In the genomic region with DNA sequence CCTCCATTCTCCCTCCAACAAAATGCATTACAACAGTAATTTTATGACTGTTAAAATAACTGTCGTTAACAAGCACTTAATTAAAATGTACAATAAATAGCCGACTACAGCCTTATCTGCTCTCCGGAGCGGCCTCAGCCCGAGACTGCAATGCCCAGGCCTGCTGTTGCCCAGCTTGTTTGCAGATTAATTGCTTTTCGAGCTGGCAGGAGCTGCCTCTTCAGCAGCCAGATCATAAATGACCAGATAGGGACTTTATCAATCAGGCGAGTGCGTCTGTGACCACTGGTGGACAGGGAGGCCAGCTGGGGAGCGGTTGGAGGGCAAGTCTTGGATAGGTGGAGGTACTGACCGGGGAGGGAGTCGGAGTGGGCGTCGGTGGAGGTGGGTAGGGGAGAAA, we compare ENCODE assay signal across 1 cellular context.
TF ChIP-seq lines count a peak whose summit lies in the region.

No MANE protein-coding gene starts in this region.

TF ChIP-seq in SK-N-SH, 30 proteins besides CTCF, POLR2A, EP300 and RAD21 (continued from another document):
- TF ChIP-seq, protein P1, sequence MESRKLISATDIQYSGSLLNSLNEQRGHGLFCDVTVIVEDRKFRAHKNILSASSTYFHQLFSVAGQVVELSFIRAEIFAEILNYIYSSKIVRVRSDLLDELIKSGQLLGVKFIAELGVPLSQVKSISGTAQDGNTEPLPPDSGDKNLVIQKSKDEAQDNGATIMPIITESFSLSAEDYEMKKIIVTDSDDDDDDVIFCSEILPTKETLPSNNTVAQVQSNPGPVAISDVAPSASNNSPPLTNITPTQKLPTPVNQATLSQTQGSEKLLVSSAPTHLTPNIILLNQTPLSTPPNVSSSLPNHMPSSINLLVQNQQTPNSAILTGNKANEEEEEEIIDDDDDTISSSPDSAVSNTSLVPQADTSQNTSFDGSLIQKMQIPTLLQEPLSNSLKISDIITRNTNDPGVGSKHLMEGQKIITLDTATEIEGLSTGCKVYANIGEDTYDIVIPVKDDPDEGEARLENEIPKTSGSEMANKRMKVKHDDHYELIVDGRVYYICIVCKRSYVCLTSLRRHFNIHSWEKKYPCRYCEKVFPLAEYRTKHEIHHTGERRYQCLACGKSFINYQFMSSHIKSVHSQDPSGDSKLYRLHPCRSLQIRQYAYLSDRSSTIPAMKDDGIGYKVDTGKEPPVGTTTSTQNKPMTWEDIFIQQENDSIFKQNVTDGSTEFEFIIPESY (IDR thresholded peaks at IDR 0.05; ENCODE audit: borderline replicate concordance, low read depth), result no peak
- TF ChIP-seq, protein P2, sequence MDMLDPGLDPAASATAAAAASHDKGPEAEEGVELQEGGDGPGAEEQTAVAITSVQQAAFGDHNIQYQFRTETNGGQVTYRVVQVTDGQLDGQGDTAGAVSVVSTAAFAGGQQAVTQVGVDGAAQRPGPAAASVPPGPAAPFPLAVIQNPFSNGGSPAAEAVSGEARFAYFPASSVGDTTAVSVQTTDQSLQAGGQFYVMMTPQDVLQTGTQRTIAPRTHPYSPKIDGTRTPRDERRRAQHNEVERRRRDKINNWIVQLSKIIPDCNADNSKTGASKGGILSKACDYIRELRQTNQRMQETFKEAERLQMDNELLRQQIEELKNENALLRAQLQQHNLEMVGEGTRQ (IDR thresholded peaks at IDR 0.05; ENCODE audit: borderline replicate concordance, low read depth, low read length), result no peak
- TF ChIP-seq NFIC (IDR thresholded peaks at IDR 0.05; ENCODE audit: borderline replicate concordance) (no peak), JUND (IDR thresholded peaks at IDR 0.05) (no peak), NRF1 (IDR thresholded peaks at IDR 0.05; ENCODE audit: low read depth, low read length) (no peak), GATA2 (CRISPR knock-in tag; IDR thresholded peaks at IDR 0.05) (peak; percentile 98), RCOR1 (IDR thresholded peaks at IDR 0.05; ENCODE audit: low read length) (peak; percentile 94), FOXJ3 (CRISPR knock-in tag; IDR thresholded peaks at IDR 0.05) (peak; percentile 68; the same call in 1 of the 2 replicates)
- TF ChIP-seq, protein P3, sequence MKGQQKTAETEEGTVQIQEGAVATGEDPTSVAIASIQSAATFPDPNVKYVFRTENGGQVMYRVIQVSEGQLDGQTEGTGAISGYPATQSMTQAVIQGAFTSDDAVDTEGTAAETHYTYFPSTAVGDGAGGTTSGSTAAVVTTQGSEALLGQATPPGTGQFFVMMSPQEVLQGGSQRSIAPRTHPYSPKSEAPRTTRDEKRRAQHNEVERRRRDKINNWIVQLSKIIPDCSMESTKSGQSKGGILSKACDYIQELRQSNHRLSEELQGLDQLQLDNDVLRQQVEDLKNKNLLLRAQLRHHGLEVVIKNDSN (IDR thresholded peaks at IDR 0.05; ENCODE audit: borderline replicate concordance, low read depth), result no peak
- TF ChIP-seq, protein P4, sequence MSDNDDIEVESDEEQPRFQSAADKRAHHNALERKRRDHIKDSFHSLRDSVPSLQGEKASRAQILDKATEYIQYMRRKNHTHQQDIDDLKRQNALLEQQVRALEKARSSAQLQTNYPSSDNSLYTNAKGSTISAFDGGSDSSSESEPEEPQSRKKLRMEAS (IDR thresholded peaks at IDR 0.05; ENCODE audit: low read depth), result no peak
- TF ChIP-seq, protein P5, sequence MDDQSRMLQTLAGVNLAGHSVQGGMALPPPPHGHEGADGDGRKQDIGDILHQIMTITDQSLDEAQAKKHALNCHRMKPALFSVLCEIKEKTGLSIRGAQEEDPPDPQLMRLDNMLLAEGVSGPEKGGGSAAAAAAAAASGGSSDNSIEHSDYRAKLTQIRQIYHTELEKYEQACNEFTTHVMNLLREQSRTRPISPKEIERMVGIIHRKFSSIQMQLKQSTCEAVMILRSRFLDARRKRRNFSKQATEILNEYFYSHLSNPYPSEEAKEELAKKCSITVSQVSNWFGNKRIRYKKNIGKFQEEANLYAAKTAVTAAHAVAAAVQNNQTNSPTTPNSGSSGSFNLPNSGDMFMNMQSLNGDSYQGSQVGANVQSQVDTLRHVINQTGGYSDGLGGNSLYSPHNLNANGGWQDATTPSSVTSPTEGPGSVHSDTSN (IDR thresholded peaks at IDR 0.05), result no peak
